ENCODE assay signal across 10 cellular contexts in the genomic region with DNA sequence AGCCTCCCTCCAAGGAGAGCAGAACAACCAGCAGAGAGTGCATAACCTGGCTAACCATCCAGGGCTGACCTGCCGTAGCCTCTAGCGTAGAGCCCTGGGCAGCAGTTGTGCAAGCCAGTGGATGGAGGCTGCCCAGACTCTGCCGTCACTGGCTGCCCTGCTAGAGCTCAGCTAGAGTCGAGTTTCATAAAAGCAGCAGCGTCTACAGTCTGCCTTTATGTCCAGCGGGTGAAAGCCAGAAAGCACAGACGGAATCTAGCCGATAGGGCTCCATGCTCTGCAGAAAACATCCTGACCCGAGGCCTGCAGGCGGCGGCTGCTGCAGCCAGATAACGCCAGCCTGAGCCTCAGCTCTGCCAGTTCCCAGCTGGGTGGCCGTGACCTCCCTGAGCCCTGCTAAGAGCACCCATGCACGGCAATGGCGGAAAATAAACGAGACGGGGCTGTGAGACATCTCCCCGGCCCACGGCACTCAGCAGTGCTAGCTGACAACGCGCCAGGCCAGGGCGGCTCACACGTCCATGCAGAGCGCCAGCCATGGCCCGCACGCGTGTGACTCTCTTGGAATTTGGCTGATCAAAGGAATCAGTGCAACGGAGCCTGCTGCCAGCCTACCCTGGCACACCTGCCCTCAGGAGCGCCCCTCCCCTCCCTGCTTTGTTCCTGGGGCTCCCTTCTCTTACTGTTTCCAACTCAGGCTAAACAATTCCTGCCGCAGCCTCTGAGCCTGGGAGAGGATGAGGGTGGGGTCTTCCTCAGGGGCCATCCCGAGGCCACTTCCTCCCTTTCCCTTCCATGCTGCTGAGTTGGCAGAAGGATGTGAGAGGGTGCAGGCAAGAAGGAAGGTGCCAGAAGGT.
DNase-seq lines count a peak whose midpoint lies in the region; ATAC-seq and TF ChIP-seq lines count a peak whose summit lies in the region.
"Had no signal": no experiment of that assay in that cellular context is flagged by ENCODE, and none has a peak within 500 bp of the region (broad histone marks: within the 10 kb centered on the region; RNA-seq: fewer than 3 reads in every experiment).

No MANE protein-coding gene starts in this region.

- no peak overlapping the region for H3K23ac ChIP-seq in trophoblast cell (ENCODE audit: low read length)

- no peak overlapping the region for H2AK5ac ChIP-seq in trophoblast cell (ENCODE audit: low read length)

- H4K91ac ChIP-seq in trophoblast cell (ENCODE audit: low read depth, low read length), result no peak overlapping the region

- no peak overlapping the region for H2AFZ ChIP-seq in trophoblast cell (ENCODE audit: insufficient read depth, low read length, poor library complexity)
- H2AFZ ChIP-seq: PC-9 had no signal

- H2BK5ac ChIP-seq in trophoblast cell (ENCODE audit: low read depth, low read length, poor library complexity), result no peak overlapping the region

- peak overlapping the region in 4 of 11 experiments; percentile 41 to 57 (median 51); a peak in 7 of 22 replicates for H3K27ac ChIP-seq in BLaER1 treated with 17β-estradiol and CSF1 and Interleukin-3, amounts not matched to agents 10 nM and 100 nM
- H3K27ac ChIP-seq in RWPE2 (ENCODE audit: poor library complexity, severe bottlenecking) (no peak overlapping the region), trophoblast cell (ENCODE audit: low read depth, low read length) (no peak overlapping the region)
- H3K27ac ChIP-seq: PC-9 had no signal

- H3K4me3 ChIP-seq in BLaER1 treated with 17β-estradiol and CSF1 and Interleukin-3, amounts not matched to agents 10 nM and 100 nM, result peak overlapping the region in 5 of 10 experiments; percentile 2 to 34 (median 26); a peak in 5 of 20 replicates
- no peak overlapping the region for H3K4me3 ChIP-seq in RWPE2 (ENCODE audit: severe bottlenecking)
- H3K4me3 ChIP-seq in fibroblast of the aortic adventitia (ENCODE audit: low read depth, low read length), result no peak overlapping the region
- H3K4me3 ChIP-seq in trophoblast cell (ENCODE audit: low read depth, low read length), result no peak overlapping the region
- H3K4me3 ChIP-seq: PC-9 had no signal

- H3K4me1 ChIP-seq in BLaER1 treated with 17β-estradiol and CSF1 and Interleukin-3, amounts not matched to agents 10 nM and 100 nM, result peaks cover 28 to 97% (median 87%) of the 10 kb centered on the region in 10 experiments
- H3K4me1 ChIP-seq in RWPE2 (ENCODE audit: insufficient read depth, poor library complexity, severe bottlenecking) (no peaks in the 10 kb centered on the region), trophoblast cell (ENCODE audit: control insufficient read depth in 1 of 2, insufficient read depth in 2 of 2, low read length in 2 of 2) (no peaks in the 10 kb centered on the region)

- DNase-seq in RWPE2 (ENCODE audit: low spot score), result no peak
- DNase-seq in fibroblast of the aortic adventitia (ENCODE audit: low read depth), result peak; percentile 37
- DNase-seq in trophoblast cell, result peak; percentile 22 to 26
- DNase-seq in SKM-1 treated with dmso at 0.1 percent for 144 hours (lab: John Stamatoyannopoulos, UW; ENCODE audit: unreplicated experiment), result no peak
- no peak for DNase-seq in central memory CD4-positive, alpha-beta T cell
- no peak for DNase-seq in activated naive CD4-positive, alpha-beta T cell treated with Interleukin-2 at 50 U/mL for 16 hours
- DNase-seq: NCI-H1694 treated with DMSO at 0.1 percent for 48 hours, PC-9 had no signal

- no peaks in the 10 kb centered on the region for H3K36me3 ChIP-seq in BLaER1 treated with 17β-estradiol and CSF1 and Interleukin-3, amounts not matched to agents 10 nM and 100 nM
- H3K36me3 ChIP-seq in RWPE2 (ENCODE audit: low read depth) (no peaks in the 10 kb centered on the region), trophoblast cell (ENCODE audit: control insufficient read depth in 1 of 2, insufficient read depth in 2 of 2, low read length in 2 of 2) (no peaks in the 10 kb centered on the region)

- no peak overlapping the region for H2BK120ac ChIP-seq in trophoblast cell (ENCODE audit: insufficient read depth, low read length, poor library complexity)

- no peaks in the 10 kb centered on the region for H3K79me1 ChIP-seq in trophoblast cell (ENCODE audit: low read length)

- H3K9ac ChIP-seq in BLaER1 treated with 17β-estradiol and CSF1 and Interleukin-3, amounts not matched to agents 10 nM and 100 nM, result peak overlapping the region in 4 of 11 experiments; percentile 29 to 58 (median 54); a peak in 7 of 22 replicates
- H3K9ac ChIP-seq in trophoblast cell (ENCODE audit: low read length), result no peak overlapping the region

- peaks cover 0 to 25% (median 0%) of the 10 kb centered on the region in 11 experiments; a peak in 4 of 22 replicates for H4K20me1 ChIP-seq in BLaER1 treated with 17β-estradiol and CSF1 and Interleukin-3, amounts not matched to agents 10 nM and 100 nM

- ATAC-seq in RWPE2 (ENCODE audit: low read depth) (peak; percentile 21; the same call in 1 of the 3 replicates), GM21526 (IDR thresholded peaks at IDR 0.05; ENCODE audit: low FRiP score, unreplicated experiment) (no peak)

- H3K9me3 ChIP-seq in BLaER1 treated with 17β-estradiol and CSF1 and Interleukin-3, amounts not matched to agents 10 nM and 100 nM (replicated peaks in 1 of 11), result no peaks in the 10 kb centered on the region
- no peaks in the 10 kb centered on the region for H3K9me3 ChIP-seq in RWPE2 (ENCODE audit: severe bottlenecking)
- H3K9me3 ChIP-seq in trophoblast cell (ENCODE audit: insufficient read depth, low read depth, low read length), result peaks cover 2% of the 10 kb centered on the region

- H3K18ac ChIP-seq in trophoblast cell (ENCODE audit: low read length), result no peak overlapping the region

- no peaks in the 10 kb centered on the region for H3K79me2 ChIP-seq in trophoblast cell (ENCODE audit: control insufficient read depth, insufficient read depth, low read length, poor library complexity)

- no peak overlapping the region for H4K12ac ChIP-seq in trophoblast cell (ENCODE audit: low read depth, low read length)

- H2BK12ac ChIP-seq in trophoblast cell (ENCODE audit: low read length), result no peak overlapping the region

- TF ChIP-seq CTCF in RWPE2 (IDR thresholded peaks at IDR 0.05; ENCODE audit: poor library complexity, severe bottlenecking), result no peak
- TF ChIP-seq CTCF in fibroblast of the aortic adventitia (IDR thresholded peaks at IDR 0.05; ENCODE audit: insufficient read depth, low read length), result peak; percentile 9

- peak overlapping the region; percentile 68 to 92 (median 89) for H3K4me2 ChIP-seq in BLaER1 treated with 17β-estradiol and CSF1 and Interleukin-3, amounts not matched to agents 10 nM and 100 nM
- H3K4me2 ChIP-seq in trophoblast cell (ENCODE audit: low read length), result no peak overlapping the region
- H3K4me2 ChIP-seq: PC-9 had no signal

- H3K14ac ChIP-seq in trophoblast cell (ENCODE audit: low read length), result no peak overlapping the region

- WGBS in trophoblast cell (ENCODE audit: extremely low coverage, insufficient coverage, insufficient read length), result no CpG with 5 or more reads among the region's 31 CpGs

- H3K4ac ChIP-seq in trophoblast cell (ENCODE audit: low read depth, low read length), result no peak overlapping the region

- H4K8ac ChIP-seq in trophoblast cell (ENCODE audit: low read depth, low read length), result no peak overlapping the region

- H3K27me3 ChIP-seq in BLaER1 treated with 17β-estradiol and CSF1 and Interleukin-3, amounts not matched to agents 10 nM and 100 nM, result peaks cover 0 to 26% (median 0%) of the 10 kb centered on the region in 11 experiments; a peak in 4 of 22 replicates
- H3K27me3 ChIP-seq in RWPE2 (ENCODE audit: insufficient read depth, poor library complexity, severe bottlenecking), result peaks cover 76% of the 10 kb centered on the region
- H3K27me3 ChIP-seq in trophoblast cell (ENCODE audit: insufficient read depth, low read length), result no peaks in the 10 kb centered on the region

Comparison
In these comparisons a context has a peak if more than half of its experiments do, and no peak if none do; other contexts are left out.
1. DNase-seq: peak in fibroblast of the aortic adventitia (single experiment) and trophoblast cell (2 of 2); none in RWPE2 (single experiment), SKM-1 treated with dmso at 0.1 percent for 144 hours (single experiment), central memory CD4-positive, alpha-beta T cell (single experiment) and activated naive CD4-positive, alpha-beta T cell treated with Interleukin-2 at 50 U/mL for 16 hours (single experiment).